In the genomic region with DNA sequence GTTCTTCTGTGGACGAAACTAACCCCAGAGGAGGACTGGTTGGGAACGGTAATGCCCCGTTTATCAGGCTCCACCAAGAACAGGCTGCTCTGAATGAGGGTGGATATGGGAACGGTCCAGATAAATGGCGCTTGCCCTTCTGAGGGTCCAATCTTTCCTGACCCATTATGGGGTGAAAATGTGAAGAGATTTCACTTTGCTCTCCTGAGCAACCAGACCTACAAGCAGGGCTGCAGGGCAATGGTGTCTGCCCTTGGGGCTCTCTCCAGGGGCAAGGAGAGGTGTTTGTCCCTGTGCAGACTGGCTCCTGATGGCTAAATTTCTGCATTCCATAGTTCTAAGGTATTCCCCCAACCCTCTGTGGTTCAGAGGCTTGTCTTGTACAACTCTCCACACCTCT, we compare ENCODE assay signal across 13 cellular contexts. TPM values are rescaled to one million over a fixed set of nuclear protein-coding genes. Genes with fewer than 3 reads are reported as not detected.
DNase-seq lines count a peak whose midpoint lies in the region; ATAC-seq and TF ChIP-seq lines count a peak whose summit lies in the region.
"Had no signal": no experiment of that assay in that cellular context is flagged by ENCODE, and none has a peak within 500 bp of the region (broad histone marks: within the 10 kb centered on the region; RNA-seq: fewer than 3 reads in every experiment).

No MANE protein-coding gene starts in this region.

- H3K4me1 ChIP-seq in cardiac muscle cell (ENCODE audit: low read depth) = peaks cover 10% of the 10 kb centered on the region
- H3K4me1 ChIP-seq in right cardiac atrium (ENCODE audit: control insufficient read depth, insufficient read depth, low read length) = peaks cover 3% of the 10 kb centered on the region
- peaks cover 78% of the 10 kb centered on the region for H3K4me1 ChIP-seq in vagina

- H3K27ac ChIP-seq in cardiac muscle cell (peak overlapping the region; percentile 78), right cardiac atrium (ENCODE audit: low read length) (no peak overlapping the region), vagina (peak overlapping the region; percentile 63)

- intact Hi-C loops in right cardiac atrium (cut with DNase I) = no loop called here
- intact Hi-C loops in activated T-helper 1 cell treated with anti-CD3 and anti-CD28 coated beads, Interleukin-12 subunit alpha, Interleukin-12 subunit beta, Interleukin-2, Interleukin-4 antibody, amounts not matched to agents 30 ng/mL and 10 ng/mL and 1 ng/mL, durations not matched to agents 14 hours and 24 hours and 36 hours (cut with micrococcal nuclease) = no loop called here
- intact Hi-C loops in vagina (cut with DNase I) = no loop called here

- no peaks in the 10 kb centered on the region for H3K27me3 Mint-ChIP-seq in activated T-helper 1 cell treated with anti-CD3 and anti-CD28 coated beads, Interleukin-12 subunit alpha, Interleukin-12 subunit beta, Interleukin-2, Interleukin-4 antibody, amounts not matched to agents 30 ng/mL and 10 ng/mL and 1 ng/mL, durations not matched to agents 14 hours and 24 hours and 36 hours (ENCODE audit: insufficient read depth)
- H3K27me3 Mint-ChIP-seq in mesothelial cell of epicardium (ENCODE audit: low read depth) = no peaks in the 10 kb centered on the region

- peak overlapping the region; percentile 63 for H3K27ac Mint-ChIP-seq in activated T-helper 1 cell treated with anti-CD3 and anti-CD28 coated beads, Interleukin-12 subunit alpha, Interleukin-12 subunit beta, Interleukin-2, Interleukin-4 antibody, amounts not matched to agents 30 ng/mL and 10 ng/mL and 1 ng/mL, durations not matched to agents 14 hours and 24 hours and 36 hours
- peak overlapping the region; percentile 90 for H3K27ac Mint-ChIP-seq in mesothelial cell of epicardium

- no peaks in the 10 kb centered on the region for H3K9me3 Mint-ChIP-seq in activated T-helper 1 cell treated with anti-CD3 and anti-CD28 coated beads, Interleukin-12 subunit alpha, Interleukin-12 subunit beta, Interleukin-2, Interleukin-4 antibody, amounts not matched to agents 30 ng/mL and 10 ng/mL and 1 ng/mL, durations not matched to agents 14 hours and 24 hours and 36 hours
- no peaks in the 10 kb centered on the region for H3K9me3 Mint-ChIP-seq in mesothelial cell of epicardium

- ATAC-seq in right cardiac atrium (no peak), GM18498 (IDR thresholded peaks at IDR 0.05; ENCODE audit: unreplicated experiment) (no peak)
- ATAC-seq: Panc1 had no signal

- no peak overlapping the region for H3K4me3 ChIP-seq in cardiac muscle cell
- H3K4me3 ChIP-seq in right cardiac atrium (ENCODE audit: low read length) = no peak overlapping the region
- H3K4me3 ChIP-seq in vagina = no peak overlapping the region
- H3K4me3 ChIP-seq: upper lobe of left lung had no signal

- H3K36me3 ChIP-seq in cardiac muscle cell (peaks cover 43% of the 10 kb centered on the region), vagina (peaks cover 0 to 20% of the 10 kb centered on the region in 2 donors)

- no peak for TF ChIP-seq CTCF in cardiac muscle cell (IDR thresholded peaks at IDR 0.05; ENCODE audit: low read depth, low read length)
- no peak for TF ChIP-seq CTCF in mesothelial cell of epicardium (IDR thresholded peaks at IDR 0.05; ENCODE audit: unreplicated experiment)
- TF ChIP-seq CTCF in vagina (IDR thresholded peaks at IDR 0.05) = no peak

- no peak for DNase-seq in cardiac muscle cell (ENCODE audit: low read depth in 1 of 2, low spot score in 1 of 2)
- DNase-seq in right cardiac atrium = no peak
- DNase-seq in activated T-helper 1 cell treated with anti-CD3 and anti-CD28 coated beads, Interleukin-12 subunit alpha, Interleukin-12 subunit beta, Interleukin-2, Interleukin-4 antibody, amounts not matched to agents 30 ng/mL and 10 ng/mL and 1 ng/mL, durations not matched to agents 14 hours and 24 hours and 36 hours (ENCODE audit: low spot score) = no peak
- DNase-seq in mesothelial cell of epicardium (ENCODE audit: low spot score in 2 of 2, unreplicated experiment in 2 of 2) = no peak
- no peak for DNase-seq in vagina (ENCODE audit: extremely low spot score in 2 of 2)
- no peak for DNase-seq in GM19238 (ENCODE audit: insufficient read length, low spot score)
- no peak for DNase-seq in T1000 (lab: John Stamatoyannopoulos, UW)
- DNase-seq: AML-193, anterior cingulate cortex, NCI-H1694 treated with DMSO at 0.1 percent for 48 hours had no signal

- H3K9me3 ChIP-seq in cardiac muscle cell (ENCODE audit: low read depth) = no peaks in the 10 kb centered on the region
- no peaks in the 10 kb centered on the region for H3K9me3 ChIP-seq in right cardiac atrium (ENCODE audit: control insufficient read depth, low read length)
- no peaks in the 10 kb centered on the region for H3K9me3 ChIP-seq in vagina
- H3K9me3 ChIP-seq: upper lobe of left lung had no signal

- no peaks in the 10 kb centered on the region for H3K27me3 ChIP-seq in cardiac muscle cell
- H3K27me3 ChIP-seq in right cardiac atrium (ENCODE audit: control insufficient read depth, insufficient read depth) = no peaks in the 10 kb centered on the region
- no peaks in the 10 kb centered on the region for H3K27me3 ChIP-seq in vagina
- H3K27me3 ChIP-seq: upper lobe of left lung had no signal

- TF ChIP-seq POLR2A in vagina (IDR thresholded peaks at IDR 0.05) = no peak

- peak overlapping the region; percentile 71 for H3K4me3 Mint-ChIP-seq in activated T-helper 1 cell treated with anti-CD3 and anti-CD28 coated beads, Interleukin-12 subunit alpha, Interleukin-12 subunit beta, Interleukin-2, Interleukin-4 antibody, amounts not matched to agents 30 ng/mL and 10 ng/mL and 1 ng/mL, durations not matched to agents 14 hours and 24 hours and 36 hours
- H3K4me3 Mint-ChIP-seq in mesothelial cell of epicardium = no peak overlapping the region

- peaks cover 58% of the 10 kb centered on the region for H3K36me3 Mint-ChIP-seq in activated T-helper 1 cell treated with anti-CD3 and anti-CD28 coated beads, Interleukin-12 subunit alpha, Interleukin-12 subunit beta, Interleukin-2, Interleukin-4 antibody, amounts not matched to agents 30 ng/mL and 10 ng/mL and 1 ng/mL, durations not matched to agents 14 hours and 24 hours and 36 hours (ENCODE audit: low read depth)
- H3K36me3 Mint-ChIP-seq in mesothelial cell of epicardium = peaks cover 39% of the 10 kb centered on the region

- WGBS in right cardiac atrium = 90% methylated on average over 5 of the region's 5 CpGs

- H3K4me1 Mint-ChIP-seq in activated T-helper 1 cell treated with anti-CD3 and anti-CD28 coated beads, Interleukin-12 subunit alpha, Interleukin-12 subunit beta, Interleukin-2, Interleukin-4 antibody, amounts not matched to agents 30 ng/mL and 10 ng/mL and 1 ng/mL, durations not matched to agents 14 hours and 24 hours and 36 hours (ENCODE audit: low read depth) = peaks cover 87% of the 10 kb centered on the region
- H3K4me1 Mint-ChIP-seq in mesothelial cell of epicardium = peaks cover 70% of the 10 kb centered on the region

RNA-seq across cellular contexts. Expression of gene SLC2A1, which starts 25.1 kb away (rescaled TPM):
- 714 and 748 TPM in 2 replicates for total RNA-seq in cardiac muscle cell
- 215 and 243 TPM in 2 replicates for polyA plus RNA-seq in cardiac muscle cell
- 10 to 100 TPM in 3 of 4 donors, 1 to 10 TPM in 1; 8.1 to 25.7 (median 15.2) TPM for total RNA-seq in right cardiac atrium
- 9.1 TPM for polyA plus RNA-seq in right cardiac atrium
- 111 and 120 TPM in 2 replicates for total RNA-seq in activated T-helper 1 cell treated with anti-CD3 and anti-CD28 coated beads, Interleukin-12 subunit alpha, Interleukin-12 subunit beta, Interleukin-2, Interleukin-4 antibody, amounts not matched to agents 30 ng/mL and 10 ng/mL and 1 ng/mL, durations not matched to agents 14 hours and 24 hours and 36 hours
- 786 to 841 TPM (median 827 TPM) in 3 replicates for total RNA-seq in mesothelial cell of epicardium
- 286 TPM for total RNA-seq in vagina
